In the genomic region with DNA sequence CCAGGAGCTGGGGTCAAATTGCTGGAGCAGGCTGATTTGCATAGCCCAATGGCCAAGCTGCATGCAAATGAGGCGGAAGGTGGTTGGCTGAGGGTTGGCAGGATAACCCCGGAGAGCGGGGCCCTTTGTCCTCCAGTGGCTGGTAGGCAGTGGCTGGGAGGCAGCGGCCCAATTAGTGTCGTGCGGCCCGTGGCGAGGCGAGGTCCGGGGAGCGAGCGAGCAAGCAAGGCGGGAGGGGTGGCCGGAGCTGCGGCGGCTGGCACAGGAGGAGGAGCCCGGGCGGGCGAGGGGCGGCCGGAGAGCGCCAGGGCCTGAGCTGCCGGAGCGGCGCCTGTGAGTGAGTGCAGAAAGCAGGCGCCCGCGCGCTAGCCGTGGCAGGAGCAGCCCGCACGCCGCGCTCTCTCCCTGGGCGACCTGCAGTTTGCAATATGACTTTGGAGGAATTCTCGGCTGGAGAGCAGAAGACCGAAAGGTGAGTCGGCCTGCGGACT, we compare ENCODE assay signal across 8 cellular contexts. TPM values are rescaled to one million over a fixed set of nuclear protein-coding genes. Genes with fewer than 3 reads are reported as not detected.
DNase-seq lines count a peak whose midpoint lies in the region; ATAC-seq and TF ChIP-seq lines count a peak whose summit lies in the region.

Gene GADD45A (plus strand): TSS at position 135 of the 491 bp plus-strand sequence. CDS start 294 bp downstream, at position 429.

- WGBS in aorta, 2 donors = 0% methylated on average over 39 of the region's 39 CpGs

- DNase-seq in NCI-H187 (lab: John Stamatoyannopoulos, UW) (peak; percentile 86 to 95), T-helper 2 cell (peak; percentile 86 to 99 (median 93)), right atrium auricular region (ENCODE audit: low spot score) (peak; percentile 99), pulmonary artery endothelial cell (ENCODE audit: low read depth, low spot score) (peak; percentile 97), aorta (peak; percentile 99)

- TF ChIP-seq CTCF in right atrium auricular region (IDR thresholded peaks at IDR 0.05) = no peak

- H3K4me1 ChIP-seq in right atrium auricular region (peaks cover 0 to 19% of the 10 kb centered on the region in 2 donors), aorta (ENCODE audit: control insufficient read depth in 1 of 2, insufficient read depth in 2 of 2, low read length in 2 of 2) (peaks cover 0 to 5% of the 10 kb centered on the region in 2 donors)

- H3K27ac ChIP-seq in angular gyrus (ENCODE audit: low read depth, low read length) = peak within 1 kb of the TSS; percentile 86
- peak within 1 kb of the TSS; percentile 97 to 98 for H3K27ac ChIP-seq in right atrium auricular region
- peak within 1 kb of the TSS; percentile 87 to 95 for H3K27ac ChIP-seq in aorta (ENCODE audit: low read depth in 1 of 2, low read length in 2 of 2)

- no peaks in the 10 kb centered on the region for H3K9me3 ChIP-seq in right atrium auricular region
- no peaks in the 10 kb centered on the region for H3K9me3 ChIP-seq in aorta (ENCODE audit: control insufficient read depth, low read length)

- intact Hi-C loops in aorta (cut with DNase I) = loop anchor here (2.0 to 5.0 kb wide), 3 partner anchors 123 to 147 kb away; partner anchors contain the start of gene GNG12 (in 1 of the 2)

- H3K27me3 ChIP-seq in right atrium auricular region (no peaks in the 10 kb centered on the region), aorta (ENCODE audit: control insufficient read depth in 1 of 2, insufficient read depth in 2 of 2, low read length in 1 of 2) (no peaks in the 10 kb centered on the region)

- ATAC-seq in GM18498 (IDR thresholded peaks at IDR 0.05; ENCODE audit: unreplicated experiment) = peak; percentile 89
- peak; percentile 81 for ATAC-seq in HG02938 (IDR thresholded peaks at IDR 0.05; ENCODE audit: unreplicated experiment)
- peak; percentile 95 for ATAC-seq in aorta (ENCODE audit: low FRiP score)

- H3K4me3 ChIP-seq in right atrium auricular region (peak within 1 kb of the TSS; percentile 69 to 83), aorta (ENCODE audit: low read length in 2 of 2) (peak within 1 kb of the TSS; percentile 80 to 96)

- H3K36me3 ChIP-seq in right atrium auricular region (peaks cover 15% of the 10 kb centered on the region), aorta (ENCODE audit: control insufficient read depth in 1 of 2, insufficient read depth in 2 of 2, low read length in 1 of 2) (peaks cover 0 to 3% of the 10 kb centered on the region in 2 donors)

RNA-seq across cellular contexts. Expression of gene GADD45A, which starts in this region (rescaled TPM):
- 10 to 100 TPM; 25.3 to 26.6 TPM for total RNA-seq in right atrium auricular region
- total RNA-seq in pulmonary artery endothelial cell = 28.9 and 60.9 TPM in 2 replicates
- total RNA-seq in aorta = 100 to 1,000 TPM in 1 of 2 donors, 10 to 100 TPM in 1; 49.7 to 158 TPM
- 100 to 1,000 TPM; 154 to 186 TPM for polyA plus RNA-seq in aorta

Comparison
In these comparisons a context has a peak if more than half of its experiments do, and no peak if none do; other contexts are left out.
1. Peak in every context shown above with its lines: DNase-seq, ATAC-seq, H3K4me3 ChIP-seq and H3K27ac ChIP-seq.